28 cellular contexts compared by ENCODE assay signal in the genomic region with DNA sequence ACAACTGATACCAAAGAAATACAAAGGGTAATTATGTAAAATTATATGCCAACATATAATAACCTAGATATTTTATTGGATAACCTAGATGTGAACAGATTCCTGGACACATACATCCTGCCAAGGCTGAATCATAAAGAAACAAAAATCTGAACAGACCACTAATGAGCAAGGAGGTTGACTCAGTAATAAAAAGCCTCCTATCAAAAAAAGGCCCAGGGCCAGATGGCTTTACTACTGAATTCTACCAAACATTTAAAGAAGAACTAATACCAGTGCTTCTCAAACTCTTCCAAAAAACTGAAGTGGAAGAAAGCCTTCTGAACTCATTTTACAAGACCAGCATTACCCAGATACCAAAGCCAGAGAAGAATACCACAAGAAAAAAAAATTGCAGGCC.
"Had no signal": no experiment of that assay in that cellular context is flagged by ENCODE, and none has a peak within 500 bp of the region (broad histone marks: within the 10 kb centered on the region; RNA-seq: fewer than 3 reads in every experiment).

No MANE protein-coding gene starts in this region.

- H3K27me3 ChIP-seq: body of pancreas, heart right ventricle, left lung, spleen, suprapubic skin, tibial artery, upper lobe of right lung had no signal

- H3K4me1 Mint-ChIP-seq: activated naive CD4-positive, alpha-beta T cell treated with anti-CD3 and anti-CD28 coated beads, Interleukin-2, amount 50 U/mL, for 24 hours had no signal

- H3K4me3 Mint-ChIP-seq: activated CD4-positive, alpha-beta memory T cell treated with anti-CD3 and anti-CD28 coated beads for 36 hours; activated naive CD4-positive, alpha-beta T cell treated with anti-CD3 and anti-CD28 coated beads, Interleukin-2, amount 50 U/mL, for 24 hours; effector memory CD8-positive, alpha-beta T cell; natural killer cell treated with Interleukin-12 subunit alpha and Interleukin-12 subunit beta and Interleukin-15 and Interleukin-18, amount 100 ng/mL, for 72 hours; T-helper 1 cell treated with Interleukin-12 subunit alpha and Interleukin-12 subunit beta and Interleukin-4 antibody, amounts not matched to agents 30 μg/mL and 1 μg/mL, for 36 hours had no signal

- H3K27me3 Mint-ChIP-seq: activated CD4-positive, alpha-beta memory T cell treated with anti-CD3 and anti-CD28 coated beads for 36 hours; effector memory CD8-positive, alpha-beta T cell; natural killer cell treated with Interleukin-12 subunit alpha and Interleukin-12 subunit beta and Interleukin-15 and Interleukin-18, amount 100 ng/mL, for 72 hours had no signal

- ATAC-seq: activated CD4-positive, CD25-positive, alpha-beta regulatory T cell treated with anti-CD3 and anti-CD28 coated beads, Interleukin-2, amount 50 U/mL, for 24 hours; body of pancreas; effector memory CD8-positive, alpha-beta T cell; esophagus mucosa; heart right ventricle; left lung; lower lobe of right lung; mucosa of descending colon; natural killer cell treated with Interleukin-12 subunit alpha and Interleukin-12 subunit beta and Interleukin-15 and Interleukin-18, amount 100 ng/mL, for 72 hours; right cardiac atrium; upper lobe of right lung had no signal

- H3K4me3 ChIP-seq: body of pancreas, heart right ventricle, left lung, lower lobe of right lung, mucosa of descending colon, spleen, suprapubic skin, tibial artery, upper lobe of right lung had no signal

- H3K36me3 ChIP-seq: heart right ventricle, left lung, lower lobe of right lung, spleen, suprapubic skin, tibial artery, upper lobe of right lung, WERI-Rb-1 had no signal

- H3K4me1 ChIP-seq: body of pancreas, left lung, lower lobe of right lung, spleen, suprapubic skin, upper lobe of right lung had no signal

- H3K27ac Mint-ChIP-seq: activated CD4-positive, alpha-beta memory T cell treated with anti-CD3 and anti-CD28 coated beads for 36 hours; activated naive CD4-positive, alpha-beta T cell treated with anti-CD3 and anti-CD28 coated beads, Interleukin-2, amount 50 U/mL, for 24 hours; activated T-helper 2 cell treated with anti-CD3 and anti-CD28 coated beads, Interferon-gamma antibody, Interleukin-2, Interleukin-4, amounts not matched to agents 10 μg/mL and 5 μg/mL and 100 μg/mL, durations not matched to agents 14 hours and 24 hours and 36 hours; effector memory CD8-positive, alpha-beta T cell; natural killer cell treated with Interleukin-12 subunit alpha and Interleukin-12 subunit beta and Interleukin-15 and Interleukin-18, amount 100 ng/mL, for 72 hours; T-helper 1 cell treated with Interleukin-12 subunit alpha and Interleukin-12 subunit beta and Interleukin-4 antibody, amounts not matched to agents 30 μg/mL and 1 μg/mL, for 36 hours had no signal

- H3K27ac ChIP-seq: body of pancreas, heart right ventricle, left lung, lower lobe of right lung, spleen, suprapubic skin, tibial artery, upper lobe of right lung, WERI-Rb-1 had no signal

- DNase-seq: activated CD4-positive, alpha-beta memory T cell treated with anti-CD3 and anti-CD28 coated beads for 36 hours; activated CD4-positive, alpha-beta T cell treated with anti-CD3 and anti-CD28 coated beads for 48 hours; activated T-cell treated with anti-CD3 and anti-CD28 coated beads, Interleukin-2, amount 50 U/mL, for 48 hours; anterior cingulate cortex; body of pancreas; caudate nucleus; cortex of kidney; effector memory CD8-positive, alpha-beta T cell; foreskin melanocyte; heart right ventricle; left lung; lower lobe of right lung; mucosa of descending colon; posterior cingulate gyrus; right cardiac atrium; spleen; stimulated activated naive CD4-positive, alpha-beta T cell; T-helper 9 cell; tibial artery; upper lobe of right lung; WERI-Rb-1 had no signal
